ENCODE assay signal across 9 cellular contexts in genomic region chr16:28880589-28880915, GRCh38. TPM values are rescaled to one million over a fixed set of nuclear protein-coding genes. Genes with fewer than 3 reads are reported as not detected.
DNase-seq lines count a peak whose midpoint lies in the region; ATAC-seq and TF ChIP-seq lines count a peak whose summit lies in the region.
"Had no signal": no experiment of that assay in that cellular context is flagged by ENCODE, and none has a peak within 500 bp of the region (broad histone marks: within the 10 kb centered on the region; RNA-seq: fewer than 3 reads in every experiment).

No MANE protein-coding gene starts in this region.

- TF ChIP-seq CTCF in glutamatergic neuron (IDR thresholded peaks at IDR 0.05; ENCODE audit: partially characterized antibody, unreplicated experiment): no peak

- peak overlapping the region; percentile 69 for H3K27ac Mint-ChIP-seq in activated CD4-positive, alpha-beta T cell treated with anti-CD3 and anti-CD28 coated beads, Interleukin-2, amount 10 ng/mL, durations not matched to agents 24 days and 14 days
- H3K27ac Mint-ChIP-seq in activated CD4-positive, alpha-beta memory T cell treated with anti-CD3 and anti-CD28 coated beads for 36 hours: no peak overlapping the region
- peak overlapping the region; percentile 77 for H3K27ac Mint-ChIP-seq in glutamatergic neuron (ENCODE audit: unreplicated experiment)
- H3K27ac Mint-ChIP-seq in stimulated activated effector memory CD8-positive, alpha-beta T cell treated with anti-CD3 and anti-CD28 coated beads, Interleukin-12 subunit alpha, Interleukin-12 subunit beta, amount 100 ng/mL, for 72 hours: peak overlapping the region; percentile 88

- H3K36me3 Mint-ChIP-seq in activated CD4-positive, alpha-beta T cell treated with anti-CD3 and anti-CD28 coated beads, Interleukin-2, amount 10 ng/mL, durations not matched to agents 24 days and 14 days (ENCODE audit: low read depth): no peaks in the 10 kb centered on the region
- H3K36me3 Mint-ChIP-seq in activated CD4-positive, alpha-beta memory T cell treated with anti-CD3 and anti-CD28 coated beads for 36 hours: no peaks in the 10 kb centered on the region
- H3K36me3 Mint-ChIP-seq in glutamatergic neuron (ENCODE audit: unreplicated experiment): no peaks in the 10 kb centered on the region
- peaks cover 2% of the 10 kb centered on the region for H3K36me3 Mint-ChIP-seq in stimulated activated effector memory CD8-positive, alpha-beta T cell treated with anti-CD3 and anti-CD28 coated beads, Interleukin-12 subunit alpha, Interleukin-12 subunit beta, amount 100 ng/mL, for 72 hours

- no peak for ATAC-seq in stimulated activated effector memory CD8-positive, alpha-beta T cell treated with anti-CD3 and anti-CD28 coated beads, Interleukin-12 subunit alpha, Interleukin-12 subunit beta, amount 100 ng/mL, for 72 hours

- CTCF ChIA-PET in activated CD4-positive, alpha-beta memory T cell treated with anti-CD3 and anti-CD28 coated beads for 36 hours (lab: Charles Lee): interaction anchor here (1.8 to 2.8 kb wide), 2 partner anchors 56 to 64 kb away, joined by 5 to 15 read pairs; no protein-coding TSS in a partner anchor
- CTCF ChIA-PET in HEK293T (lab: Yijun Ruan, JAX): interaction anchor here (0.6 kb wide), 1 partner anchor 69 kb away, joined by 3 read pairs; no protein-coding TSS in a partner anchor

- H3K27me3 Mint-ChIP-seq in activated CD4-positive, alpha-beta T cell treated with anti-CD3 and anti-CD28 coated beads, Interleukin-2, amount 10 ng/mL, durations not matched to agents 24 days and 14 days: no peaks in the 10 kb centered on the region
- peaks cover 7% of the 10 kb centered on the region for H3K27me3 Mint-ChIP-seq in activated CD4-positive, alpha-beta memory T cell treated with anti-CD3 and anti-CD28 coated beads for 36 hours
- peaks cover 14% of the 10 kb centered on the region for H3K27me3 Mint-ChIP-seq in glutamatergic neuron (ENCODE audit: unreplicated experiment)

- peaks cover 21% of the 10 kb centered on the region for H3K4me1 Mint-ChIP-seq in activated CD4-positive, alpha-beta T cell treated with anti-CD3 and anti-CD28 coated beads, Interleukin-2, amount 10 ng/mL, durations not matched to agents 24 days and 14 days
- peaks cover 20% of the 10 kb centered on the region for H3K4me1 Mint-ChIP-seq in activated CD4-positive, alpha-beta memory T cell treated with anti-CD3 and anti-CD28 coated beads for 36 hours (ENCODE audit: low read depth)
- peaks cover 11% of the 10 kb centered on the region for H3K4me1 Mint-ChIP-seq in glutamatergic neuron (ENCODE audit: low read depth, unreplicated experiment)
- H3K4me1 Mint-ChIP-seq in stimulated activated effector memory CD8-positive, alpha-beta T cell treated with anti-CD3 and anti-CD28 coated beads, Interleukin-12 subunit alpha, Interleukin-12 subunit beta, amount 100 ng/mL, for 72 hours: peaks cover 37% of the 10 kb centered on the region

- intact Hi-C loops in activated CD4-positive, alpha-beta T cell treated with anti-CD3 and anti-CD28 coated beads, Interleukin-2, amount 10 ng/mL, durations not matched to agents 24 days and 14 days (cut with micrococcal nuclease): loop anchor here (2.0 to 5.0 kb wide), 2 partner anchors 34 to 47 kb away; partner anchors contain the start of genes RABEP2 and TUFM
- intact Hi-C loops in activated CD4-positive, alpha-beta memory T cell treated with anti-CD3 and anti-CD28 coated beads for 36 hours (cut with micrococcal nuclease): loop anchor here (2.0 to 5.0 kb wide), 3 partner anchors 18 to 64 kb away; partner anchors contain the start of genes RABEP2 and SH2B1

- POLR2A ChIA-PET in activated CD4-positive, alpha-beta memory T cell treated with anti-CD3 and anti-CD28 coated beads for 36 hours (lab: Charles Lee): interaction anchor here (1.1 to 3.0 kb wide), 3 partner anchors 10 to 58 kb away, joined by 3 to 9 read pairs (median 4); partner anchors contain the start of gene ATXN2L
- POLR2A ChIA-PET in HEK293T (lab: Yijun Ruan, JAX): interaction anchor here (0.6 to 2.6 kb wide), 5 partner anchors 11 to 70 kb away, joined by 3 to 17 read pairs (median 6); partner anchors contain the start of genes NFATC2IP and SH2B1

- H3K4me3 Mint-ChIP-seq in activated CD4-positive, alpha-beta T cell treated with anti-CD3 and anti-CD28 coated beads, Interleukin-2, amount 10 ng/mL, durations not matched to agents 24 days and 14 days: peak overlapping the region; percentile 96
- peak overlapping the region; percentile 55 for H3K4me3 Mint-ChIP-seq in activated CD4-positive, alpha-beta memory T cell treated with anti-CD3 and anti-CD28 coated beads for 36 hours
- H3K4me3 Mint-ChIP-seq in glutamatergic neuron (ENCODE audit: unreplicated experiment): peak overlapping the region; percentile 87
- peak overlapping the region; percentile 86 for H3K4me3 Mint-ChIP-seq in stimulated activated effector memory CD8-positive, alpha-beta T cell treated with anti-CD3 and anti-CD28 coated beads, Interleukin-12 subunit alpha, Interleukin-12 subunit beta, amount 100 ng/mL, for 72 hours

- DNase-seq in activated CD4-positive, alpha-beta T cell treated with anti-CD3 and anti-CD28 coated beads, Interleukin-2, amount 10 ng/mL, durations not matched to agents 24 days and 14 days: no peak
- DNase-seq in activated CD4-positive, alpha-beta T cell treated with anti-CD3 and anti-CD28 coated beads for 1 hour: no peak
- DNase-seq in activated CD4-positive, alpha-beta memory T cell treated with anti-CD3 and anti-CD28 coated beads for 36 hours: no peak
- DNase-seq in glutamatergic neuron (no peak), HEK293T (ENCODE audit: extremely low spot score) (no peak), NCI-H146 treated with DMSO at 0.1 percent for 48 hours (lab: John Stamatoyannopoulos, UW; ENCODE audit: unreplicated experiment) (no peak), glomerular visceral epithelial cell (ENCODE audit: extremely low spot score) (no peak)
- DNase-seq in stimulated activated effector memory CD8-positive, alpha-beta T cell treated with anti-CD3 and anti-CD28 coated beads, Interleukin-12 subunit alpha, Interleukin-12 subunit beta, amount 100 ng/mL, for 72 hours (ENCODE audit: low spot score in 2 of 2): no peak

- no peaks in the 10 kb centered on the region for H3K9me3 Mint-ChIP-seq in activated CD4-positive, alpha-beta T cell treated with anti-CD3 and anti-CD28 coated beads, Interleukin-2, amount 10 ng/mL, durations not matched to agents 24 days and 14 days
- H3K9me3 Mint-ChIP-seq in activated CD4-positive, alpha-beta memory T cell treated with anti-CD3 and anti-CD28 coated beads for 36 hours: no peaks in the 10 kb centered on the region
- H3K9me3 Mint-ChIP-seq in glutamatergic neuron (ENCODE audit: unreplicated experiment): peaks cover 7% of the 10 kb centered on the region
- H3K9me3 Mint-ChIP-seq in stimulated activated effector memory CD8-positive, alpha-beta T cell treated with anti-CD3 and anti-CD28 coated beads, Interleukin-12 subunit alpha, Interleukin-12 subunit beta, amount 100 ng/mL, for 72 hours: no peaks in the 10 kb centered on the region

TF ChIP-seq in HEK293T, 16 proteins besides CTCF, POLR2A, EP300 and RAD21:
- no peak for TF ChIP-seq PKNOX1 (IDR thresholded peaks at IDR 0.05)
- no peak for TF ChIP-seq FOXM1 (IDR thresholded peaks at IDR 0.05; ENCODE audit: borderline replicate concordance)
- no peak for TF ChIP-seq L3MBTL2 (conservative IDR thresholded peaks at IDR 0.05)
- TF ChIP-seq SUZ12 (IDR thresholded peaks at IDR 0.05): no peak
- TF ChIP-seq ZNF384 (IDR thresholded peaks at IDR 0.05): no peak
- TF ChIP-seq FOXK2 (IDR thresholded peaks at IDR 0.05): no peak
- TF ChIP-seq NFRKB (IDR thresholded peaks at IDR 0.05): no peak
- no peak for TF ChIP-seq HDGF (IDR thresholded peaks at IDR 0.05; ENCODE audit: borderline replicate concordance)
- TF ChIP-seq LEF1 (IDR thresholded peaks at IDR 0.05; ENCODE audit: borderline replicate concordance): no peak
- TF ChIP-seq SP1 (IDR thresholded peaks at IDR 0.05): no peak
- no peak for TF ChIP-seq FOXA1 (IDR thresholded peaks at IDR 0.05)
- no peak for TF ChIP-seq BHLHE40 (IDR thresholded peaks at IDR 0.05; ENCODE audit: borderline replicate concordance)

RNA-seq across cellular contexts. Expression of gene ATP2A1, which starts 2.3 kb away (rescaled TPM):
- total RNA-seq in activated CD4-positive, alpha-beta T cell treated with anti-CD3 and anti-CD28 coated beads, Interleukin-2, amount 10 ng/mL, durations not matched to agents 24 days and 14 days: 1.8 and 2.4 TPM in 2 replicates
- 1 to 10 TPM; 3.3 to 3.8 TPM for total RNA-seq in activated CD4-positive, alpha-beta memory T cell treated with anti-CD3 and anti-CD28 coated beads for 36 hours
- 4.5 TPM for total RNA-seq in glutamatergic neuron (ENCODE audit: unreplicated experiment)

RNA-seq across cellular contexts. Expression of gene SH2B1, which starts 16.9 kb away (rescaled TPM):
- total RNA-seq in activated CD4-positive, alpha-beta T cell treated with anti-CD3 and anti-CD28 coated beads, Interleukin-2, amount 10 ng/mL, durations not matched to agents 24 days and 14 days: 49.7 and 51.7 TPM in 2 replicates
- total RNA-seq in activated CD4-positive, alpha-beta memory T cell treated with anti-CD3 and anti-CD28 coated beads for 36 hours: 10 to 100 TPM; 32.3 to 34.9 TPM
- 72.1 TPM for total RNA-seq in glutamatergic neuron (ENCODE audit: unreplicated experiment)

RNA-seq across cellular contexts. Expression of gene TUFM, which starts 34.4 kb away (rescaled TPM):
- total RNA-seq in activated CD4-positive, alpha-beta T cell treated with anti-CD3 and anti-CD28 coated beads, Interleukin-2, amount 10 ng/mL, durations not matched to agents 24 days and 14 days: 276 and 279 TPM in 2 replicates
- total RNA-seq in activated CD4-positive, alpha-beta memory T cell treated with anti-CD3 and anti-CD28 coated beads for 36 hours: 100 to 1,000 TPM; 221 TPM
- total RNA-seq in glutamatergic neuron (ENCODE audit: unreplicated experiment): 143 TPM

RNA-seq across cellular contexts. Expression of gene RABEP2, which starts 44.5 kb away (rescaled TPM):
- total RNA-seq in activated CD4-positive, alpha-beta T cell treated with anti-CD3 and anti-CD28 coated beads, Interleukin-2, amount 10 ng/mL, durations not matched to agents 24 days and 14 days: 20.5 and 23.7 TPM in 2 replicates
- 10 to 100 TPM; 11.3 to 12.0 TPM for total RNA-seq in activated CD4-positive, alpha-beta memory T cell treated with anti-CD3 and anti-CD28 coated beads for 36 hours
- total RNA-seq in glutamatergic neuron (ENCODE audit: unreplicated experiment): 15.3 TPM

RNA-seq across cellular contexts. Expression of gene CD19, which starts 51.2 kb away (rescaled TPM):
- not detected in 2 replicates for total RNA-seq in activated CD4-positive, alpha-beta T cell treated with anti-CD3 and anti-CD28 coated beads, Interleukin-2, amount 10 ng/mL, durations not matched to agents 24 days and 14 days
- under 1 TPM in 1 of 2 experiments, not detected in 1; 0.29 TPM for total RNA-seq in activated CD4-positive, alpha-beta memory T cell treated with anti-CD3 and anti-CD28 coated beads for 36 hours
- 0.27 TPM for total RNA-seq in glutamatergic neuron (ENCODE audit: unreplicated experiment)
- total RNA-seq: LHCN-M2 had no signal
